In genomic region chr10:24622781-24623301, GRCh38 we compare ENCODE assay signal across 13 cellular contexts.
A peak's percentile ranks its signal among the peaks of the same experiment; 100 is the strongest.
DNase-seq lines count a peak whose midpoint lies in the region; ATAC-seq and TF ChIP-seq lines count a peak whose summit lies in the region.
"Had no signal": no experiment of that assay in that cellular context is flagged by ENCODE, and none has a peak within 500 bp of the region (broad histone marks: within the 10 kb centered on the region; RNA-seq: fewer than 3 reads in every experiment).

No MANE protein-coding gene starts in this region.

- DNase-seq in DND-41, result no peak
- DNase-seq in mesenchymal stem cell, result peak; percentile 70
- DNase-seq in SKM-1 (lab: John Stamatoyannopoulos, UW; ENCODE audit: unreplicated experiment), result no peak
- no peak for DNase-seq in SW480 (ENCODE audit: low spot score)
- no peak for DNase-seq in stimulated activated CD4-positive, alpha-beta T cell treated with anti-CD3 and anti-CD28 coated beads, Interleukin-2, amount 100 ng/mL, for 24 hours
- DNase-seq in UCSD-AML1 (lab: John Stamatoyannopoulos, UW; ENCODE audit: unreplicated experiment), result no peak
- DNase-seq: foreskin keratinocyte, lower lobe of right lung, NCI-H69, stomach had no signal

- H3K36me3 ChIP-seq in DND-41 (ENCODE audit: insufficient read depth, low read length) (peaks cover 35% of the 10 kb centered on the region; the same call in 1 of the 2 replicates), mesenchymal stem cell (ENCODE audit: control insufficient read depth in 1 of 2, insufficient read depth in 2 of 2, low read depth in 1 of 2, low read length in 2 of 2) (peaks cover 7 to 53% of the 10 kb centered on the region in 2 experiments)

- H3K4me1 Mint-ChIP-seq in activated naive CD8-positive, alpha-beta T cell (ENCODE audit: low read depth), result peaks cover 54% of the 10 kb centered on the region

- H3K4me2 ChIP-seq in DND-41 (ENCODE audit: insufficient read depth, low read length), result no peak overlapping the region
- no peak overlapping the region for H3K4me2 ChIP-seq in mesenchymal stem cell (ENCODE audit: low read length, poor library complexity, severe bottlenecking)

- H3K27me3 Mint-ChIP-seq in activated naive CD8-positive, alpha-beta T cell, result no peaks in the 10 kb centered on the region
- H3K27me3 Mint-ChIP-seq: IgD-negative memory B cell had no signal

- H3K18ac ChIP-seq in mesenchymal stem cell (ENCODE audit: low read depth in 1 of 2, low read length in 2 of 2), result no peak overlapping the region

- no peak overlapping the region for H3K23ac ChIP-seq in mesenchymal stem cell (ENCODE audit: low read length in 2 of 2)

- no peak overlapping the region for H4K8ac ChIP-seq in mesenchymal stem cell (ENCODE audit: low read length)

- no peak overlapping the region for H3K9ac ChIP-seq in DND-41 (ENCODE audit: low read depth, low read length)
- no peak overlapping the region for H3K9ac ChIP-seq in mesenchymal stem cell (ENCODE audit: low read length)

- WGBS in mesenchymal stem cell, result 14% methylated on average over 3 of the region's 4 CpGs

- peak; percentile 65; the same call in 2 of the 3 replicates for ATAC-seq in DND-41 (ENCODE audit: insufficient read depth, low read depth)
- ATAC-seq in HG03354 (IDR thresholded peaks at IDR 0.05; ENCODE audit: poor library complexity, severe bottlenecking, unreplicated experiment), result peak; percentile 49
- ATAC-seq: foreskin keratinocyte, lower lobe of right lung had no signal

- H3K4me3 Mint-ChIP-seq in activated naive CD8-positive, alpha-beta T cell, result peak overlapping the region; percentile 77
- H3K4me3 Mint-ChIP-seq: IgD-negative memory B cell had no signal

- H2BK12ac ChIP-seq in mesenchymal stem cell (ENCODE audit: low read length in 2 of 2), result no peak overlapping the region

- no peaks in the 10 kb centered on the region for H3K9me3 ChIP-seq in DND-41 (ENCODE audit: insufficient read depth, low read length, severe bottlenecking)
- no peaks in the 10 kb centered on the region for H3K9me3 ChIP-seq in mesenchymal stem cell (ENCODE audit: control insufficient read depth, low read length)
- H3K9me3 ChIP-seq: lower lobe of right lung, stomach had no signal

- no peak overlapping the region for H3K4ac ChIP-seq in mesenchymal stem cell (ENCODE audit: low read depth in 1 of 2, low read length in 2 of 2)

- H3K79me2 ChIP-seq in DND-41 (ENCODE audit: insufficient read depth, low read length), result peaks cover 4% of the 10 kb centered on the region; the same call in 1 of the 2 replicates

- peaks cover 16% of the 10 kb centered on the region for H3K79me1 ChIP-seq in mesenchymal stem cell (replicated peaks; ENCODE audit: low read length, poor library complexity, severe bottlenecking)

- no peak for TF ChIP-seq CTCF in DND-41 (IDR thresholded peaks at IDR 0.05; ENCODE audit: borderline replicate concordance, extremely low read depth, low read length, poor library complexity, severe bottlenecking)

- H3K4me1 ChIP-seq in DND-41 (ENCODE audit: insufficient read depth, low read length) (peaks cover 7% of the 10 kb centered on the region; the same call in 1 of the 2 replicates), mesenchymal stem cell (ENCODE audit: control insufficient read depth, insufficient read depth, low read depth, low read length) (no peaks in the 10 kb centered on the region)
- H3K4me1 ChIP-seq: lower lobe of right lung had no signal

- H3K27ac ChIP-seq in DND-41 (ENCODE audit: low read length) (no peak overlapping the region), mesenchymal stem cell (ENCODE audit: low read length, poor library complexity, severe bottlenecking) (no peak overlapping the region)
- H3K27ac ChIP-seq: foreskin keratinocyte, lower lobe of right lung, stomach had no signal

- H2AK5ac ChIP-seq in mesenchymal stem cell (ENCODE audit: low read length, severe bottlenecking), result no peak overlapping the region

- H3K9me3 Mint-ChIP-seq in activated naive CD8-positive, alpha-beta T cell (ENCODE audit: low read depth), result no peaks in the 10 kb centered on the region
- H3K9me3 Mint-ChIP-seq: IgD-negative memory B cell had no signal

- H2BK15ac ChIP-seq in mesenchymal stem cell (ENCODE audit: low read depth, poor library complexity, severe bottlenecking), result no peak overlapping the region

- H3K36me3 Mint-ChIP-seq in activated naive CD8-positive, alpha-beta T cell, result peaks cover 3% of the 10 kb centered on the region
- H3K36me3 Mint-ChIP-seq: IgD-negative memory B cell had no signal

- H2BK5ac ChIP-seq in mesenchymal stem cell (ENCODE audit: low read depth, low read length, poor library complexity, severe bottlenecking), result no peak overlapping the region

- no peak overlapping the region for H3K4me3 ChIP-seq in DND-41 (ENCODE audit: low read depth in 1 of 2, low read length in 2 of 2)
- no peak overlapping the region for H3K4me3 ChIP-seq in mesenchymal stem cell (ENCODE audit: insufficient read depth in 1 of 2, low read depth in 1 of 2, low read length in 2 of 2)
- H3K4me3 ChIP-seq: lower lobe of right lung, stomach had no signal

- H3K27ac Mint-ChIP-seq in activated naive CD8-positive, alpha-beta T cell, result peak overlapping the region; percentile 77

- H4K20me1 ChIP-seq in DND-41 (ENCODE audit: insufficient read depth, low read length), result peaks cover 5% of the 10 kb centered on the region; the same call in 1 of the 2 replicates

- no peak overlapping the region for H4K91ac ChIP-seq in mesenchymal stem cell (ENCODE audit: low read length)

- no peak overlapping the region for H3K14ac ChIP-seq in mesenchymal stem cell (ENCODE audit: low read length in 2 of 2)

- no peak overlapping the region for H2AFZ ChIP-seq in DND-41 (ENCODE audit: low read depth, low read length)
- H2AFZ ChIP-seq in mesenchymal stem cell (ENCODE audit: low read depth, low read length), result no peak overlapping the region

- no peak overlapping the region for H2BK120ac ChIP-seq in mesenchymal stem cell (ENCODE audit: low read depth, low read length)

- H3K27me3 ChIP-seq in DND-41 (ENCODE audit: insufficient read depth, low read length, poor library complexity), result no peaks in the 10 kb centered on the region
- H3K27me3 ChIP-seq in mesenchymal stem cell (ENCODE audit: control insufficient read depth in 1 of 2, insufficient read depth in 1 of 2, low read length in 2 of 2), result no peaks in the 10 kb centered on the region
- H3K27me3 ChIP-seq: foreskin keratinocyte, stomach had no signal
